8 cellular contexts compared by ENCODE assay signal in genomic region chr3:101778385-101779046, GRCh38. TPM values are rescaled to one million over a fixed set of nuclear protein-coding genes. Genes with fewer than 3 reads are reported as not detected.
DNase-seq lines count a peak whose midpoint lies in the region; ATAC-seq and TF ChIP-seq lines count a peak whose summit lies in the region.

No MANE protein-coding gene starts in this region.

- intact Hi-C loops in left ventricle myocardium inferior (cut with micrococcal nuclease) (no loop called here), Right ventricle myocardium inferior (cut with DNase I) (loop anchor here (2.0 kb wide), 1 partner anchor 102 kb away; the partner anchor contains the start of gene ZBTB11), vagina (cut with DNase I) (loop anchor here (2.0 kb wide), 1 partner anchor 102 kb away; the partner anchor contains the start of gene ZBTB11)

- DNase-seq in left ventricle myocardium inferior = no peak
- no peak for DNase-seq in Right ventricle myocardium inferior (ENCODE audit: missing footprints)
- DNase-seq in astrocyte of the spinal cord (ENCODE audit: low read depth, low spot score) = peak; percentile 7
- DNase-seq in mesenchymal stem cell = no peak
- no peak for DNase-seq in vagina (ENCODE audit: extremely low spot score in 2 of 2)
- DNase-seq in epidermal melanocyte (ENCODE audit: insufficient read length, low spot score) = no peak
- no peak for DNase-seq in EL
- no peak for DNase-seq in ACHN

- no peak overlapping the region for H3K23ac ChIP-seq in mesenchymal stem cell (ENCODE audit: low read length in 2 of 2)

- peak overlapping the region; percentile 91 for H4K91ac ChIP-seq in mesenchymal stem cell (ENCODE audit: low read length)

- no peak overlapping the region for H2BK5ac ChIP-seq in mesenchymal stem cell (ENCODE audit: low read depth, low read length, poor library complexity, severe bottlenecking)

- H3K79me1 ChIP-seq in mesenchymal stem cell (replicated peaks; ENCODE audit: low read length, poor library complexity, severe bottlenecking) = peaks cover 5% of the 10 kb centered on the region

- no peak for TF ChIP-seq POLR2A in vagina (IDR thresholded peaks at IDR 0.05)

- in situ Hi-C loops in astrocyte of the spinal cord (cut with HindIII; ENCODE audit: low sequenced_read_pairs) (no loop called here), ACHN (cut with HindIII; ENCODE audit: low pct_ligation_motif_present, low pct_unique_long_range_greater_than_20kb, low sequenced_read_pairs) (no loop called here)

- peak overlapping the region; percentile 86 for H3K4me3 ChIP-seq in left ventricle myocardium inferior
- peak overlapping the region; percentile 80 for H3K4me3 ChIP-seq in astrocyte of the spinal cord (ENCODE audit: low read depth, low read length)
- H3K4me3 ChIP-seq in mesenchymal stem cell (ENCODE audit: insufficient read depth in 1 of 2, low read depth in 1 of 2, low read length in 2 of 2) = peak overlapping the region; percentile 81 to 98
- H3K4me3 ChIP-seq in vagina = peak overlapping the region; percentile 72 to 82

- H3K36me3 ChIP-seq in left ventricle myocardium inferior (peaks cover 12% of the 10 kb centered on the region), mesenchymal stem cell (ENCODE audit: control insufficient read depth in 1 of 2, insufficient read depth in 2 of 2, low read depth in 1 of 2, low read length in 2 of 2) (peaks cover 8 to 13% of the 10 kb centered on the region in 2 experiments), vagina (peaks cover 0 to 13% of the 10 kb centered on the region in 2 donors)

- TF ChIP-seq CTCF in left ventricle myocardium inferior (IDR thresholded peaks at IDR 0.05; ENCODE audit: borderline replicate concordance) (no peak), astrocyte of the spinal cord (IDR thresholded peaks at IDR 0.05; ENCODE audit: low read depth, low read length) (no peak), vagina (IDR thresholded peaks at IDR 0.05) (no peak)

- no peak overlapping the region for H2AK5ac ChIP-seq in mesenchymal stem cell (ENCODE audit: low read length, severe bottlenecking)

- H3K18ac ChIP-seq in mesenchymal stem cell (ENCODE audit: low read depth in 1 of 2, low read length in 2 of 2) = peak overlapping the region; percentile 40 to 94

- H3K9ac ChIP-seq in mesenchymal stem cell (ENCODE audit: low read length) = peak overlapping the region; percentile 84

- no peak overlapping the region for H3K14ac ChIP-seq in mesenchymal stem cell (ENCODE audit: low read length in 2 of 2)

- H3K4me1 ChIP-seq in left ventricle myocardium inferior (peaks cover 39% of the 10 kb centered on the region), mesenchymal stem cell (ENCODE audit: control insufficient read depth, insufficient read depth, low read depth, low read length) (peaks cover 2% of the 10 kb centered on the region), vagina (peaks cover 24% of the 10 kb centered on the region)

- peak overlapping the region; percentile 95 for H3K27ac ChIP-seq in left ventricle myocardium inferior (replicated peaks)
- peak overlapping the region; percentile 9 for H3K27ac ChIP-seq in mesenchymal stem cell (ENCODE audit: low read length, poor library complexity, severe bottlenecking)
- H3K27ac ChIP-seq in vagina = peak overlapping the region; percentile 80

- peak overlapping the region; percentile 96 for H4K8ac ChIP-seq in mesenchymal stem cell (ENCODE audit: low read length)

- no peak for ATAC-seq in Right ventricle myocardium inferior

- peak overlapping the region; percentile 43 for H2AFZ ChIP-seq in mesenchymal stem cell (ENCODE audit: low read depth, low read length)

- peak overlapping the region in 1 of 2 experiments; percentile 42 for H3K4ac ChIP-seq in mesenchymal stem cell (ENCODE audit: low read depth in 1 of 2, low read length in 2 of 2)

- peak overlapping the region; percentile 61 for H2BK120ac ChIP-seq in mesenchymal stem cell (ENCODE audit: low read depth, low read length)

- H3K4me2 ChIP-seq in mesenchymal stem cell (ENCODE audit: low read length, poor library complexity, severe bottlenecking) = peak overlapping the region; percentile 86

- WGBS in mesenchymal stem cell = 35% methylated on average over 21 of the region's 21 CpGs

- peak overlapping the region in 1 of 2 experiments; percentile 8 for H2BK12ac ChIP-seq in mesenchymal stem cell (ENCODE audit: low read length in 2 of 2)

- no peaks in the 10 kb centered on the region for H3K27me3 ChIP-seq in left ventricle myocardium inferior (ENCODE audit: low read depth)
- no peaks in the 10 kb centered on the region for H3K27me3 ChIP-seq in mesenchymal stem cell (ENCODE audit: control insufficient read depth in 1 of 2, insufficient read depth in 1 of 2, low read length in 2 of 2)
- H3K27me3 ChIP-seq in vagina = no peaks in the 10 kb centered on the region

- H3K9me3 ChIP-seq in left ventricle myocardium inferior (replicated peaks) (no peaks in the 10 kb centered on the region), mesenchymal stem cell (ENCODE audit: control insufficient read depth, low read length) (no peaks in the 10 kb centered on the region), vagina (no peaks in the 10 kb centered on the region)

- peak overlapping the region; percentile 86 for H2BK15ac ChIP-seq in mesenchymal stem cell (ENCODE audit: low read depth, poor library complexity, severe bottlenecking)

RNA-seq across cellular contexts. Expression of gene NXPE3, which starts 0.5 kb away (rescaled TPM):
- total RNA-seq in left ventricle myocardium inferior = 47.9 TPM
- 42.0 TPM for total RNA-seq in Right ventricle myocardium inferior
- polyA plus RNA-seq in mesenchymal stem cell (2013, experiment 1 of 2) = 25.0 TPM
- 25.1 TPM for polyA plus RNA-seq in mesenchymal stem cell (2013, experiment 2 of 2)
- 13.3 TPM for total RNA-seq in vagina

RNA-seq across cellular contexts. Expression of gene CEP97, which starts 54.1 kb away (rescaled TPM):
- 5.9 TPM for total RNA-seq in left ventricle myocardium inferior
- total RNA-seq in Right ventricle myocardium inferior = 7.3 TPM
- 3.4 TPM for polyA plus RNA-seq in mesenchymal stem cell (2013, experiment 1 of 2)
- polyA plus RNA-seq in mesenchymal stem cell (2013, experiment 2 of 2) = 3.7 TPM
- 11.0 TPM for total RNA-seq in vagina

Comparison
In these comparisons a context has a peak if more than half of its experiments do, and no peak if none do; other contexts are left out.
1. H3K27ac ChIP-seq: peak in every context shown above with its lines; median percentile 95 in left ventricle myocardium inferior; 80 in vagina; 9 in mesenchymal stem cell.